In the genomic region with DNA sequence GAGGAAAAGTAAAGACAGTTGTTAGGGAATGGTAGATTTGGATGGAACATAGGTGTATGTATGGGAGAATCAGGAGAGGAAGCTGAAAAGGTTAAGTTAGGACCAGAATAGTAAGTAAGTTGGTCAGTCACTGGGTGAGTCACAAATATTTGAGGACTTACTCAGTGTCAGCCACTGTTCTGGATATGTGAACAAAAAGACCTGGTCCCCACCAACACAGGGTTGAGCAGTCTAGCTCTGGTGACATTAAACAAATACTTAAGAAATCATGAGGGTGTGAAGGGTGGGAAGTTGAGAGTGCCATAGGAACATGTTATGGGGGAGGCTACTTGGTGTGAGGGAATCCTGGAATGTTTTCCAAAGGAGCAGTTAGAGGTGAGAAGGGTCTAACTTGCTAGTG, we compare ENCODE assay signal across 14 cellular contexts.
DNase-seq lines count a peak whose midpoint lies in the region; ATAC-seq and TF ChIP-seq lines count a peak whose summit lies in the region.
"Had no signal": no experiment of that assay in that cellular context is flagged by ENCODE, and none has a peak within 500 bp of the region (broad histone marks: within the 10 kb centered on the region; RNA-seq: fewer than 3 reads in every experiment).

No MANE protein-coding gene starts in this region.

- peaks cover 20% of the 10 kb centered on the region for H3K4me1 ChIP-seq in SJSA1 (replicated peaks)
- peaks cover 3% of the 10 kb centered on the region for H3K4me1 ChIP-seq in upper lobe of right lung
- H3K4me1 ChIP-seq in gastroesophageal sphincter: no peaks in the 10 kb centered on the region
- H3K4me1 ChIP-seq: parathyroid adenoma had no signal

- H3K36me3 ChIP-seq in SJSA1: no peaks in the 10 kb centered on the region
- no peaks in the 10 kb centered on the region for H3K36me3 ChIP-seq in upper lobe of right lung
- no peaks in the 10 kb centered on the region for H3K36me3 ChIP-seq in gastroesophageal sphincter

- peak; percentile 50 to 59 for ATAC-seq in activated CD4-positive, CD25-positive, alpha-beta regulatory T cell treated with anti-CD3 and anti-CD28 coated beads, Interleukin-2, amount 50 U/mL, for 24 hours
- peak; percentile 33 for ATAC-seq in upper lobe of right lung
- no peak for ATAC-seq in gastroesophageal sphincter
- ATAC-seq: activated T-cell treated with anti-CD3 and anti-CD28 coated beads, Interleukin-2, amount 50 U/mL, for 4 hours; GM23338 had no signal

- H3K27me3 ChIP-seq in SJSA1 (replicated peaks) (no peaks in the 10 kb centered on the region), upper lobe of right lung (no peaks in the 10 kb centered on the region), gastroesophageal sphincter (no peaks in the 10 kb centered on the region)

- no peak for TF ChIP-seq POLR2A in gastroesophageal sphincter (IDR thresholded peaks at IDR 0.05)

- H3K9me3 ChIP-seq in SJSA1 (replicated peaks) (no peaks in the 10 kb centered on the region), upper lobe of right lung (no peaks in the 10 kb centered on the region), gastroesophageal sphincter (no peaks in the 10 kb centered on the region)

- no peak for DNase-seq in activated CD4-positive, CD25-positive, alpha-beta regulatory T cell treated with anti-CD3 and anti-CD28 coated beads, Interleukin-2, amount 50 U/mL, for 72 hours
- DNase-seq in SJSA1 (ENCODE audit: low read depth in 1 of 2, low spot score in 2 of 2) (peak; percentile 57 to 68), foreskin fibroblast (peak; percentile 65 to 78), upper lobe of right lung (no peak), activated T-cell treated with anti-CD3 and anti-CD28 coated beads for 4 hours (no peak)
- no peak for DNase-seq in activated CD4-positive, alpha-beta T cell treated with anti-CD3 and anti-CD28 coated beads, Interleukin-2, amount 50 U/mL, for 1 hour
- DNase-seq: activated T-cell treated with anti-CD3 and anti-CD28 coated beads, Interleukin-2, amount 50 U/mL, for 4 hours; dermis blood vessel endothelial cell; NCI-H2171 treated with DMSO at 0.1 percent for 48 hours had no signal

- TF ChIP-seq EP300 in gastroesophageal sphincter (IDR thresholded peaks at IDR 0.05): no peak

- TF ChIP-seq CTCF in foreskin fibroblast (IDR thresholded peaks at IDR 0.05; ENCODE audit: low read depth, low read length) (no peak), upper lobe of right lung (IDR thresholded peaks at IDR 0.05) (no peak), gastroesophageal sphincter (IDR thresholded peaks at IDR 0.05) (no peak)

- H3K27ac ChIP-seq in SJSA1 (peak overlapping the region; percentile 38), upper lobe of right lung (no peak overlapping the region), gastroesophageal sphincter (no peak overlapping the region)
- H3K27ac ChIP-seq: 22Rv1, parathyroid adenoma had no signal

- H3K4me3 ChIP-seq in SJSA1 (no peak overlapping the region), foreskin fibroblast (ENCODE audit: low read depth in 1 of 2, low read length in 2 of 2) (no peak overlapping the region), upper lobe of right lung (no peak overlapping the region), gastroesophageal sphincter (no peak overlapping the region)
- H3K4me3 ChIP-seq: GM23338 had no signal

- intact Hi-C loops in upper lobe of right lung (cut with DNase I): no loop called here

Comparison
In these comparisons a context has a peak if more than half of its experiments do, and no peak if none do; other contexts are left out.
1. DNase-seq: peak in SJSA1 (2 of 2) and foreskin fibroblast (2 of 2); none in activated CD4-positive, CD25-positive, alpha-beta regulatory T cell treated with anti-CD3 and anti-CD28 coated beads, Interleukin-2, amount 50 U/mL, for 72 hours (single experiment), upper lobe of right lung (single experiment), activated CD4-positive, alpha-beta T cell treated with anti-CD3 and anti-CD28 coated beads, Interleukin-2, amount 50 U/mL, for 1 hour (single experiment) and activated T-cell treated with anti-CD3 and anti-CD28 coated beads for 4 hours (single experiment).